In genomic region chr1:218348628-218349185, GRCh38 we compare ENCODE assay signal across 12 cellular contexts. TPM values are rescaled to one million over a fixed set of nuclear protein-coding genes. Genes with fewer than 3 reads are reported as not detected.
DNase-seq lines count a peak whose midpoint lies in the region; ATAC-seq and TF ChIP-seq lines count a peak whose summit lies in the region.
"Had no signal": no experiment of that assay in that cellular context is flagged by ENCODE, and none has a peak within 500 bp of the region (broad histone marks: within the 10 kb centered on the region; RNA-seq: fewer than 3 reads in every experiment).

No MANE protein-coding gene starts in this region.

- H3K18ac ChIP-seq in IMR-90 (ENCODE audit: low read depth, low read length), result peak overlapping the region; percentile 24; the same call in 1 of the 2 replicates

- peak overlapping the region; percentile 9 for H2BK120ac ChIP-seq in IMR-90 (ENCODE audit: low read depth, low read length)

- H3K14ac ChIP-seq in IMR-90 (replicated peaks; ENCODE audit: low read depth, low read length), result peak overlapping the region; percentile 17; the same call in 1 of the 2 replicates

- dilution Hi-C loops in IMR-90 (cut with HindIII; ENCODE audit: low sequenced_read_pairs, unreplicated experiment), result no loop called here

- POLR2A ChIA-PET in IMR-90 (lab: Charles Lee; ENCODE audit: unreplicated experiment), result interaction anchor here (0.6 to 0.8 kb wide), 3 partner anchors 127 to 838 kb away, joined by 3 to 4 read pairs (median 4); partner anchors contain the start of gene LYPLAL1

- H3K9me3 Mint-ChIP-seq in stimulated activated naive B cell treated with anti-CD40 and anti-IgM and Interleukin-4, amounts not matched to agents 10 μg/mL and 1 μg/mL and 100 μg/mL, for 72 hours, result no peaks in the 10 kb centered on the region
- H3K9me3 Mint-ChIP-seq: activated T-helper 1 cell treated with anti-CD3 and anti-CD28 coated beads, Interleukin-12 subunit alpha, Interleukin-12 subunit beta, Interleukin-2, Interleukin-4 antibody, amounts not matched to agents 30 ng/mL and 10 ng/mL and 1 ng/mL, durations not matched to agents 14 hours and 24 hours and 36 hours; naive thymus-derived CD8-positive, alpha-beta T cell had no signal

- peak overlapping the region; percentile 87 for H3K4me2 ChIP-seq in IMR-90 (ENCODE audit: low read depth, low read length)

- no peak overlapping the region for H3K27ac Mint-ChIP-seq in stimulated activated naive B cell treated with anti-CD40 and anti-IgM and Interleukin-4, amounts not matched to agents 10 μg/mL and 1 μg/mL and 100 μg/mL, for 72 hours
- H3K27ac Mint-ChIP-seq: activated T-helper 1 cell treated with anti-CD3 and anti-CD28 coated beads, Interleukin-12 subunit alpha, Interleukin-12 subunit beta, Interleukin-2, Interleukin-4 antibody, amounts not matched to agents 30 ng/mL and 10 ng/mL and 1 ng/mL, durations not matched to agents 14 hours and 24 hours and 36 hours had no signal

- intact Hi-C loops in IMR-90 (cut with micrococcal nuclease), result loop anchor here (5.0 to 10.0 kb wide), 6 partner anchors 324 to 1219 kb away; partner anchors contain the start of gene LYPLAL1

- WGBS in IMR-90 (ENCODE audit: extremely low coverage in 2 of 2, insufficient read length in 1 of 2), 2 experiments, result no CpG with 5 or more reads among the region's 5 CpGs

- H4K20me1 ChIP-seq in IMR-90 (ENCODE audit: insufficient read depth, low read length), result no peaks in the 10 kb centered on the region

- no peak for TF ChIP-seq RAD21 in IMR-90 (IDR thresholded peaks at IDR 0.05; ENCODE audit: low read length)

- no peak overlapping the region for H2BK15ac ChIP-seq in IMR-90 (ENCODE audit: low read depth, low read length)

- H3K79me1 ChIP-seq in IMR-90 (ENCODE audit: low read depth in 1 of 2, low read length in 2 of 2), result peaks cover 13 to 25% of the 10 kb centered on the region in 2 experiments

- no peak overlapping the region for H2AFZ ChIP-seq in IMR-90 (replicated peaks; ENCODE audit: low read length, poor library complexity)

- no peak overlapping the region for H4K91ac ChIP-seq in IMR-90 (ENCODE audit: insufficient read depth, low read depth, low read length)

- CTCF ChIA-PET in IMR-90 (lab: Yijun Ruan, JAX), result no interaction called here

- peak overlapping the region; percentile 36 for H3K56ac ChIP-seq in IMR-90 (ENCODE audit: extremely low read depth, insufficient read depth, low read length)

- TF ChIP-seq CTCF in IMR-90 (conservative IDR thresholded peaks at IDR 0.05; ENCODE audit: low read depth, low read length), result no peak
- TF ChIP-seq CTCF in WI38 (IDR thresholded peaks at IDR 0.05; ENCODE audit: low read depth, low read length), result no peak
- no peak for TF ChIP-seq CTCF in kidney epithelial cell (IDR thresholded peaks at IDR 0.05; ENCODE audit: insufficient read depth, low read length, poor library complexity, severe bottlenecking)

- H3K4ac ChIP-seq in IMR-90 (ENCODE audit: low read depth, low read length), result no peak overlapping the region

- H3K36me3 ChIP-seq in IMR-90 (ENCODE audit: control insufficient read depth, insufficient read depth, low read length) (no peaks in the 10 kb centered on the region; the same call in 1 of the 2 replicates), kidney epithelial cell (ENCODE audit: control insufficient read depth, insufficient read depth, low read length) (no peaks in the 10 kb centered on the region), subcutaneous abdominal adipose tissue (ENCODE audit: control insufficient read depth in 5 of 5, insufficient read depth in 5 of 5, low read length in 5 of 5) (no peaks in the 10 kb centered on the region)

- H3K4me1 Mint-ChIP-seq in stimulated activated naive B cell treated with anti-CD40 and anti-IgM and Interleukin-4, amounts not matched to agents 10 μg/mL and 1 μg/mL and 100 μg/mL, for 72 hours, result peaks cover 34 to 54% of the 10 kb centered on the region in 2 donors

- in situ Hi-C loops in IMR-90 (cut with MboI; ENCODE audit: low sequenced_read_pairs), result loop anchor here (5.0 to 10.0 kb wide), 3 partner anchors 719 to 1036 kb away; partner anchors contain the start of gene LYPLAL1

- H3K27me3 ChIP-seq in IMR-90 (ENCODE audit: control insufficient read depth, insufficient read depth, low read length) (no peaks in the 10 kb centered on the region), kidney epithelial cell (ENCODE audit: control insufficient read depth, insufficient read depth, low read length) (no peaks in the 10 kb centered on the region), subcutaneous abdominal adipose tissue (ENCODE audit: control insufficient read depth in 5 of 5, insufficient read depth in 4 of 5, low read length in 5 of 5) (no peaks in the 10 kb centered on the region)

- peak overlapping the region in 1 of 2 experiments; percentile 18; a peak in 1 of 4 replicates for H4K8ac ChIP-seq in IMR-90 (ENCODE audit: low read depth in 2 of 2, low read length in 2 of 2)

- H2BK5ac ChIP-seq in IMR-90 (ENCODE audit: low read depth, low read length, poor library complexity, severe bottlenecking), result peak overlapping the region; percentile 39

- H3K4me1 ChIP-seq in IMR-90 (ENCODE audit: control insufficient read depth, insufficient read depth, low read length), result peaks cover 6% of the 10 kb centered on the region
- H3K4me1 ChIP-seq in subcutaneous abdominal adipose tissue (ENCODE audit: control insufficient read depth in 5 of 5, insufficient read depth in 5 of 5, low read length in 5 of 5), result peaks cover 2 to 56% (median 51%) of the 10 kb centered on the region in 5 donors

- no peak overlapping the region for H2AK5ac ChIP-seq in IMR-90 (ENCODE audit: low read depth, low read length)

- TF ChIP-seq POLR2A in IMR-90 (IDR thresholded peaks at IDR 0.05; ENCODE audit: low read depth, low read length), result no peak

- H3K9me3 ChIP-seq in IMR-90 (ENCODE audit: control insufficient read depth, insufficient read depth, low read length) (no peaks in the 10 kb centered on the region), subcutaneous abdominal adipose tissue (ENCODE audit: control insufficient read depth in 5 of 5, low read length in 5 of 5) (no peaks in the 10 kb centered on the region)

- peak overlapping the region; percentile 53; the same call in 1 of the 2 replicates for H3K23ac ChIP-seq in IMR-90 (ENCODE audit: low read depth, low read length)

- peaks cover 7% of the 10 kb centered on the region; the same call in 1 of the 2 replicates for H3K9me1 ChIP-seq in IMR-90 (ENCODE audit: insufficient read depth, low read length)

- DNase-seq in IMR-90 (no peak), kidney epithelial cell (ENCODE audit: low read depth) (no peak), GOT3 (lab: John Stamatoyannopoulos, UW) (no peak)
- no peak for DNase-seq in stimulated activated naive B cell treated with anti-CD40 and anti-IgM and Interleukin-4, amounts not matched to agents 10 μg/mL and 1 μg/mL and 100 μg/mL, for 72 hours
- no peak for DNase-seq in stimulated activated CD4-positive, alpha-beta T cell treated with anti-CD3 and anti-CD28 coated beads, Interleukin-1b, Interleukin-23, amount 100 ng/mL, for 48 hours
- DNase-seq: erythroblast; naive thymus-derived CD8-positive, alpha-beta T cell had no signal

- H3K4me3 ChIP-seq in IMR-90 (ENCODE audit: insufficient read depth, low read depth, low read length), result peak overlapping the region; percentile 81; the same call in 1 of the 2 replicates
- peak overlapping the region; percentile 69 for H3K4me3 ChIP-seq in WI38 (ENCODE audit: low read depth, low read length)
- peak overlapping the region; percentile 87 for H3K4me3 ChIP-seq in kidney epithelial cell (ENCODE audit: low read depth, low read length)
- peak overlapping the region in 1 of 5 donors; percentile 83 for H3K4me3 ChIP-seq in subcutaneous abdominal adipose tissue (ENCODE audit: low read depth in 1 of 5, low read length in 5 of 5)

- no peaks in the 10 kb centered on the region for H3K27me3 Mint-ChIP-seq in stimulated activated naive B cell treated with anti-CD40 and anti-IgM and Interleukin-4, amounts not matched to agents 10 μg/mL and 1 μg/mL and 100 μg/mL, for 72 hours

- no peaks in the 10 kb centered on the region for H3K36me3 Mint-ChIP-seq in stimulated activated naive B cell treated with anti-CD40 and anti-IgM and Interleukin-4, amounts not matched to agents 10 μg/mL and 1 μg/mL and 100 μg/mL, for 72 hours

- no peak overlapping the region for H3K4me3 Mint-ChIP-seq in stimulated activated naive B cell treated with anti-CD40 and anti-IgM and Interleukin-4, amounts not matched to agents 10 μg/mL and 1 μg/mL and 100 μg/mL, for 72 hours
- H3K4me3 Mint-ChIP-seq: activated T-helper 1 cell treated with anti-CD3 and anti-CD28 coated beads, Interleukin-12 subunit alpha, Interleukin-12 subunit beta, Interleukin-2, Interleukin-4 antibody, amounts not matched to agents 30 ng/mL and 10 ng/mL and 1 ng/mL, durations not matched to agents 14 hours and 24 hours and 36 hours had no signal

- no peak overlapping the region for H3K27ac ChIP-seq in IMR-90 (ENCODE audit: insufficient read depth, low read length)
- peak overlapping the region; percentile 27 for H3K27ac ChIP-seq in subcutaneous abdominal adipose tissue (ENCODE audit: low read depth, low read length)

- ATAC-seq in IMR-90 (ENCODE audit: low read depth) (no peak), HG02678 (IDR thresholded peaks at IDR 0.05; ENCODE audit: unreplicated experiment) (no peak)
- ATAC-seq in stimulated activated naive B cell treated with anti-CD40 and anti-IgM and Interleukin-4, amounts not matched to agents 10 μg/mL and 1 μg/mL and 100 μg/mL, for 72 hours (replicated peaks), result no peak
- ATAC-seq: naive thymus-derived CD8-positive, alpha-beta T cell had no signal

- BruUV-seq in IMR-90 (replicated peaks; lab: Mats Ljungman, UMichigan), result no TSS peak

- H2BK20ac ChIP-seq in IMR-90 (ENCODE audit: low read depth, low read length), result peak overlapping the region; percentile 21; the same call in 1 of the 2 replicates

- no peak overlapping the region for H2AK9ac ChIP-seq in IMR-90 (replicated peaks; ENCODE audit: low read depth, low read length, poor library complexity)

- no peak overlapping the region; the same call in 1 of the 2 replicates for H4K5ac ChIP-seq in IMR-90 (ENCODE audit: low read depth, low read length)

- H3K9ac ChIP-seq in IMR-90 (ENCODE audit: low read depth, low read length) (peak overlapping the region; percentile 71; the same call in 1 of the 2 replicates), subcutaneous abdominal adipose tissue (ENCODE audit: low read length in 5 of 5) (no peak overlapping the region)

TF ChIP-seq in IMR-90, 13 proteins besides CTCF, POLR2A, EP300 and RAD21 (continues in another document):
- no peak for TF ChIP-seq SMC3 (IDR thresholded peaks at IDR 0.05; ENCODE audit: low read depth, low read length)
- no peak for TF ChIP-seq CHD1 (IDR thresholded peaks at IDR 0.05; ENCODE audit: low read depth, low read length)

RNA-seq across cellular contexts. Expression of gene TGFB2, which starts 3.6 kb away (rescaled TPM):
- 3.8 and 5.3 TPM in 2 replicates for total RNA-seq in IMR-90 (2012; rRNA removed)
- 2.3 and 3.7 TPM in 2 replicates for polyA plus RNA-seq in IMR-90 (2012; rRNA removed)
- 0.87 and 1.2 TPM in 2 replicates for polyA plus RNA-seq in IMR-90 (2012; cell fraction: cytosol; rRNA removed)
- 0.58 and 2.9 TPM in 2 replicates for polyA plus RNA-seq in IMR-90 (2012; cell fraction: nucleus; rRNA removed; ENCODE audit: low replicate concordance)
- 30.1 and 34.4 TPM in 2 replicates for total RNA-seq in kidney epithelial cell
- total RNA-seq: activated T-helper 1 cell treated with anti-CD3 and anti-CD28 coated beads, Interleukin-12 subunit alpha, Interleukin-12 subunit beta, Interleukin-2, Interleukin-4 antibody, amounts not matched to agents 30 ng/mL and 10 ng/mL and 1 ng/mL, durations not matched to agents 14 hours and 24 hours and 36 hours; T-helper 2 cell treated with Interferon-gamma antibody and Interleukin-4, amounts not matched to agents 100 ng/mL and 5 ng/mL, for 36 hours had no signal
- polyA plus RNA-seq: naive thymus-derived CD8-positive, alpha-beta T cell had no signal
